ENCODE assay signal across 9 cellular contexts in genomic region chr9:87678650-87679355, GRCh38.
DNase-seq lines count a peak whose midpoint lies in the region; ATAC-seq lines count a peak whose summit lies in the region.
"Had no signal": no experiment of that assay in that cellular context is flagged by ENCODE, and none has a peak within 500 bp of the region (broad histone marks: within the 10 kb centered on the region; RNA-seq: fewer than 3 reads in every experiment).

No MANE protein-coding gene starts in this region.

- H3K27ac ChIP-seq in substantia nigra (ENCODE audit: low read depth, low read length, poor library complexity, severe bottlenecking), result no peak overlapping the region

- ATAC-seq in HG02938 (IDR thresholded peaks at IDR 0.05; ENCODE audit: unreplicated experiment), result no peak
- ATAC-seq: activated naive CD4-positive, alpha-beta T cell treated with anti-CD3 and anti-CD28 coated beads, Interleukin-2, amount 50 U/mL, for 72 hours had no signal

- DNase-seq in NCI-H1417 (lab: John Stamatoyannopoulos, UW), result peak; percentile 48 to 80 (median 54)
- DNase-seq in NCI-H1417 treated with DMSO at 0.1 percent for 48 hours (lab: John Stamatoyannopoulos, UW), result no peak
- DNase-seq in HUDEP-2 (lab: John Stamatoyannopoulos, UW; ENCODE audit: unreplicated experiment in 76 of 76), result peak in 42 of 76 experiments; percentile 9 to 59 (median 36)
- peak; percentile 32 for DNase-seq in RPMI8226
- peak; percentile 76 for DNase-seq in cerebellar cortex (ENCODE audit: low spot score)
- peak; percentile 64 for DNase-seq in kidney tubule cell (ENCODE audit: low spot score)
- peak in 31 of 49 donors; percentile 5 to 66 (median 41) for DNase-seq in substantia nigra (lab: John Stamatoyannopoulos, UW)
